In genomic region chr7:102044984-102045673, GRCh38 we compare ENCODE assay signal across 9 cellular contexts.
A peak's percentile ranks its signal among the peaks of the same experiment; 100 is the strongest.
DNase-seq lines count a peak whose midpoint lies in the region; ATAC-seq, FAIRE-seq and TF ChIP-seq lines count a peak whose summit lies in the region.
"Had no signal": no experiment of that assay in that cellular context is flagged by ENCODE, and none has a peak within 500 bp of the region (broad histone marks: within the 10 kb centered on the region; RNA-seq: fewer than 3 reads in every experiment).

No MANE protein-coding gene starts in this region.

- peaks cover 28% of the 10 kb centered on the region for H3K4me1 Mint-ChIP-seq in CD14-positive monocyte
- H3K4me1 Mint-ChIP-seq in stimulated activated memory B cell treated with anti-CD40 and anti-IgM and Interleukin-4, amounts not matched to agents 10 μg/mL and 1 μg/mL and 100 μg/mL, for 72 hours = peaks cover 48% of the 10 kb centered on the region

- no peak overlapping the region for H3K4me3 ChIP-seq in mucosa of descending colon
- H3K4me3 ChIP-seq in small intestine (ENCODE audit: low read depth in 1 of 2, low read length in 2 of 2) = no peak overlapping the region

- no peak overlapping the region for H3K27ac ChIP-seq in small intestine (ENCODE audit: low read depth in 1 of 2, low read length in 1 of 2)

- intact Hi-C loops in CD14-positive monocyte (cut with micrococcal nuclease) = no loop called here
- intact Hi-C loops in mucosa of descending colon (cut with DNase I, micrococcal nuclease) = no loop called here

- H3K36me3 Mint-ChIP-seq in CD14-positive monocyte = peaks cover 16 to 40% of the 10 kb centered on the region in 2 donors
- peaks cover 19% of the 10 kb centered on the region for H3K36me3 Mint-ChIP-seq in stimulated activated memory B cell treated with anti-CD40 and anti-IgM and Interleukin-4, amounts not matched to agents 10 μg/mL and 1 μg/mL and 100 μg/mL, for 72 hours

- peak; percentile 31 for ATAC-seq in mucosa of descending colon
- no peak for ATAC-seq in stimulated activated memory B cell treated with anti-CD40 and anti-IgM and Interleukin-4, amounts not matched to agents 10 μg/mL and 1 μg/mL and 100 μg/mL, for 72 hours

- H3K9me3 ChIP-seq in mucosa of descending colon (no peaks in the 10 kb centered on the region), small intestine (ENCODE audit: control insufficient read depth, low read depth) (no peaks in the 10 kb centered on the region)

- FAIRE-seq in small intestine (lab: Jason Lieb, UNC) = no peak

- H3K27ac Mint-ChIP-seq in CD14-positive monocyte = peak overlapping the region; percentile 24 to 86 (median 75)
- H3K27ac Mint-ChIP-seq in stimulated activated memory B cell treated with anti-CD40 and anti-IgM and Interleukin-4, amounts not matched to agents 10 μg/mL and 1 μg/mL and 100 μg/mL, for 72 hours = no peak overlapping the region
- H3K27ac Mint-ChIP-seq: activated naive CD8-positive, alpha-beta T cell had no signal

- peaks cover 0 to 2% (median 0%) of the 10 kb centered on the region in 3 donors for H3K27me3 Mint-ChIP-seq in CD14-positive monocyte (ENCODE audit: low read depth in 3 of 3)
- H3K27me3 Mint-ChIP-seq in stimulated activated memory B cell treated with anti-CD40 and anti-IgM and Interleukin-4, amounts not matched to agents 10 μg/mL and 1 μg/mL and 100 μg/mL, for 72 hours = no peaks in the 10 kb centered on the region
- H3K27me3 Mint-ChIP-seq: activated naive CD8-positive, alpha-beta T cell had no signal

- 44 to 67% (median 57%) methylated on average over 29 of the region's 29 CpGs for WGBS in small intestine, 3 donors

- DNase-seq in CD14-positive monocyte (ENCODE audit: low spot score) (no peak), NCI-H146 treated with DMSO at 0.1 percent for 48 hours (lab: John Stamatoyannopoulos, UW; ENCODE audit: unreplicated experiment) (peak; percentile 8), brain pericyte (ENCODE audit: low read depth, low spot score) (peak; percentile 66), mucosa of descending colon (no peak), small intestine (no peak), NCI-H1436 treated with DMSO at 0.1 percent for 48 hours (lab: John Stamatoyannopoulos, UW) (no peak)
- no peak for DNase-seq in activated effector memory CD4-positive, alpha-beta T cell treated with Interleukin-2 at 50 U/mL for 16 hours

- no peaks in the 10 kb centered on the region for H3K27me3 ChIP-seq in small intestine (ENCODE audit: control insufficient read depth in 2 of 2, insufficient read depth in 2 of 2, low read length in 2 of 2)

- no peak for TF ChIP-seq CTCF in CD14-positive monocyte (IDR thresholded peaks at IDR 0.05)
- no peak for TF ChIP-seq CTCF in mucosa of descending colon (IDR thresholded peaks at IDR 0.05)

- H3K9me3 Mint-ChIP-seq in CD14-positive monocyte = peaks cover 0 to 1% (median 0%) of the 10 kb centered on the region in 7 donors
- peaks cover 3% of the 10 kb centered on the region for H3K9me3 Mint-ChIP-seq in stimulated activated memory B cell treated with anti-CD40 and anti-IgM and Interleukin-4, amounts not matched to agents 10 μg/mL and 1 μg/mL and 100 μg/mL, for 72 hours

- peak overlapping the region; percentile 43 to 69 for H3K4me3 Mint-ChIP-seq in CD14-positive monocyte
- no peak overlapping the region for H3K4me3 Mint-ChIP-seq in stimulated activated memory B cell treated with anti-CD40 and anti-IgM and Interleukin-4, amounts not matched to agents 10 μg/mL and 1 μg/mL and 100 μg/mL, for 72 hours
- H3K4me3 Mint-ChIP-seq: activated naive CD8-positive, alpha-beta T cell had no signal

- no peaks in the 10 kb centered on the region for H3K36me3 ChIP-seq in mucosa of descending colon (ENCODE audit: low read depth)
- peaks cover under 1 to 2% of the 10 kb centered on the region in 2 donors for H3K36me3 ChIP-seq in small intestine (ENCODE audit: control insufficient read depth in 2 of 2, insufficient read depth in 2 of 2, low read length in 2 of 2)

- H3K4me1 ChIP-seq in mucosa of descending colon (ENCODE audit: low read depth) (no peaks in the 10 kb centered on the region), small intestine (ENCODE audit: control insufficient read depth in 2 of 2, insufficient read depth in 1 of 2, low read depth in 1 of 2, low read length in 1 of 2) (no peaks in the 10 kb centered on the region)

Comparison
In these comparisons a context has a peak if more than half of its experiments do, and no peak if none do; other contexts are left out.
1. DNase-seq: peak in NCI-H146 treated with DMSO at 0.1 percent for 48 hours (single experiment) and brain pericyte (single experiment); none in CD14-positive monocyte (single experiment), mucosa of descending colon (0 of 3), small intestine (single experiment), NCI-H1436 treated with DMSO at 0.1 percent for 48 hours (single experiment) and activated effector memory CD4-positive, alpha-beta T cell treated with Interleukin-2 at 50 U/mL for 16 hours (single experiment).